15 cellular contexts compared by ENCODE assay signal in genomic region chr14:65433157-65433556, GRCh38. TPM values are rescaled to one million over a fixed set of nuclear protein-coding genes. Genes with fewer than 3 reads are reported as not detected.
DNase-seq lines count a peak whose midpoint lies in the region; ATAC-seq, FAIRE-seq and TF ChIP-seq lines count a peak whose summit lies in the region.
"Had no signal": no experiment of that assay in that cellular context is flagged by ENCODE, and none has a peak within 500 bp of the region (broad histone marks: within the 10 kb centered on the region; RNA-seq: fewer than 3 reads in every experiment).

No MANE protein-coding gene starts in this region.

- H3K36me3 Mint-ChIP-seq in HFFc6 (ENCODE audit: low read depth): no peaks in the 10 kb centered on the region
- H3K36me3 Mint-ChIP-seq in activated T-helper 2 cell treated with anti-CD3 and anti-CD28 coated beads, Interferon-gamma antibody, Interleukin-2, Interleukin-4, amounts not matched to agents 10 μg/mL and 5 μg/mL and 100 μg/mL, durations not matched to agents 14 hours and 24 hours and 36 hours (ENCODE audit: low read depth): peaks cover 58% of the 10 kb centered on the region

- peak overlapping the region; percentile 49 for H3K4me2 ChIP-seq in osteoblast (ENCODE audit: insufficient read depth, low read length)

- no peaks in the 10 kb centered on the region for H3K9me3 Mint-ChIP-seq in HFFc6
- H3K9me3 Mint-ChIP-seq in activated T-helper 2 cell treated with anti-CD3 and anti-CD28 coated beads, Interferon-gamma antibody, Interleukin-2, Interleukin-4, amounts not matched to agents 10 μg/mL and 5 μg/mL and 100 μg/mL, durations not matched to agents 14 hours and 24 hours and 36 hours: peaks cover 11% of the 10 kb centered on the region

- peaks cover 59% of the 10 kb centered on the region for H3K79me2 ChIP-seq in osteoblast (ENCODE audit: insufficient read depth, low read length)

- H3K4me1 ChIP-seq in osteoblast (ENCODE audit: insufficient read depth, low read length): peaks cover 24% of the 10 kb centered on the region
- H3K4me1 ChIP-seq: colonic mucosa had no signal

- no peak overlapping the region; the same call in 1 of the 2 replicates for H3K4me3 Mint-ChIP-seq in HFFc6
- H3K4me3 Mint-ChIP-seq in activated T-helper 2 cell treated with anti-CD3 and anti-CD28 coated beads, Interferon-gamma antibody, Interleukin-2, Interleukin-4, amounts not matched to agents 10 μg/mL and 5 μg/mL and 100 μg/mL, durations not matched to agents 14 hours and 24 hours and 36 hours (ENCODE audit: low read depth): no peak overlapping the region

- TF ChIP-seq CTCF in HFFc6 (IDR thresholded peaks at IDR 0.05): no peak
- TF ChIP-seq CTCF in osteoblast (IDR thresholded peaks at IDR 0.05; ENCODE audit: extremely low read depth, low read depth, low read length): no peak

- no peak overlapping the region for H2AFZ ChIP-seq in osteoblast (ENCODE audit: low read length)

- H3K36me3 ChIP-seq in osteoblast (ENCODE audit: insufficient read depth, low read length): no peaks in the 10 kb centered on the region
- H3K36me3 ChIP-seq: colonic mucosa had no signal

- peak overlapping the region; percentile 57 for H3K27ac Mint-ChIP-seq in HFFc6
- H3K27ac Mint-ChIP-seq in activated T-helper 2 cell treated with anti-CD3 and anti-CD28 coated beads, Interferon-gamma antibody, Interleukin-2, Interleukin-4, amounts not matched to agents 10 μg/mL and 5 μg/mL and 100 μg/mL, durations not matched to agents 14 hours and 24 hours and 36 hours: peak overlapping the region; percentile 16
- H3K27ac Mint-ChIP-seq: progenitor cell of endocrine pancreas had no signal

- ATAC-seq in activated CD4-positive, CD25-positive, alpha-beta regulatory T cell treated with anti-CD3 and anti-CD28 coated beads, Interleukin-2, amount 50 U/mL, for 24 hours: peak; percentile 80 to 89
- no peak for ATAC-seq in sciatic nerve

- no peaks in the 10 kb centered on the region for H3K27me3 ChIP-seq in osteoblast (ENCODE audit: insufficient read depth, low read length)
- H3K27me3 ChIP-seq: colonic mucosa had no signal

- no peak for DNase-seq in activated CD4-positive, CD25-positive, alpha-beta regulatory T cell (lab: John Stamatoyannopoulos, UW)
- DNase-seq in HFFc6: no peak
- DNase-seq in activated T-helper 2 cell treated with anti-CD3 and anti-CD28 coated beads, Interferon-gamma antibody, Interleukin-2, Interleukin-4, amounts not matched to agents 10 μg/mL and 5 μg/mL and 100 μg/mL, durations not matched to agents 14 hours and 24 hours and 36 hours (ENCODE audit: low spot score): no peak
- DNase-seq in osteoblast (ENCODE audit: insufficient read length, low spot score, missing footprints): peak; percentile 18
- DNase-seq in urothelium cell line (ENCODE audit: low spot score): no peak
- no peak for DNase-seq in sciatic nerve (ENCODE audit: low spot score)
- no peak for DNase-seq in kidney glomerular epithelial cell (lab: John Stamatoyannopoulos, UW)
- DNase-seq: activated CD4-positive, alpha-beta T cell treated with anti-CD3 and anti-CD28 coated beads for 1 hour; anterior cingulate cortex; CD4-positive, alpha-beta memory T cell; colonic mucosa; NCI-H748 treated with DMSO at 0.1 percent for 48 hours; stimulated activated CD4-positive, alpha-beta T cell treated with anti-CD3 and anti-CD28 coated beads, Interleukin-15, amount 100 ng/mL, for 24 hours had no signal

- H3K4me3 ChIP-seq in osteoblast (ENCODE audit: insufficient read depth, low read length): peak overlapping the region; percentile 24
- H3K4me3 ChIP-seq: colonic mucosa had no signal

- H3K27me3 Mint-ChIP-seq in HFFc6 (ENCODE audit: insufficient read depth): no peaks in the 10 kb centered on the region
- no peaks in the 10 kb centered on the region for H3K27me3 Mint-ChIP-seq in activated T-helper 2 cell treated with anti-CD3 and anti-CD28 coated beads, Interferon-gamma antibody, Interleukin-2, Interleukin-4, amounts not matched to agents 10 μg/mL and 5 μg/mL and 100 μg/mL, durations not matched to agents 14 hours and 24 hours and 36 hours (ENCODE audit: low read depth)
- H3K27me3 Mint-ChIP-seq: CD4-positive, alpha-beta memory T cell had no signal

- no peaks in the 10 kb centered on the region for H3K9me3 ChIP-seq in osteoblast (ENCODE audit: low read depth, low read length)
- H3K9me3 ChIP-seq: colonic mucosa had no signal

- no peak for FAIRE-seq in urothelium cell line (lab: Jason Lieb, UNC)

- H3K4me1 Mint-ChIP-seq in HFFc6 (ENCODE audit: low read depth): peaks cover 58% of the 10 kb centered on the region
- peaks cover 54% of the 10 kb centered on the region for H3K4me1 Mint-ChIP-seq in activated T-helper 2 cell treated with anti-CD3 and anti-CD28 coated beads, Interferon-gamma antibody, Interleukin-2, Interleukin-4, amounts not matched to agents 10 μg/mL and 5 μg/mL and 100 μg/mL, durations not matched to agents 14 hours and 24 hours and 36 hours (ENCODE audit: low read depth)

- H4K20me1 ChIP-seq in osteoblast (ENCODE audit: insufficient read depth, low read length): no peaks in the 10 kb centered on the region

- intact Hi-C loops in activated T-helper 2 cell treated with anti-CD3 and anti-CD28 coated beads, Interferon-gamma antibody, Interleukin-2, Interleukin-4, amounts not matched to agents 10 μg/mL and 5 μg/mL and 100 μg/mL, durations not matched to agents 14 hours and 24 hours and 36 hours (cut with micrococcal nuclease): loop anchor here (10.0 kb wide), 1 partner anchor 272 kb away; no protein-coding TSS in a partner anchor
- intact Hi-C loops in sciatic nerve (cut with DNase I): no loop called here

- no peak overlapping the region for H3K27ac ChIP-seq in osteoblast (ENCODE audit: low read depth, low read length)
- H3K27ac ChIP-seq: colonic mucosa had no signal

RNA-seq across cellular contexts. Expression of gene FUT8, which starts 20.6 kb away (rescaled TPM):
- total RNA-seq in HFFc6 (2021; fragmentation: NEBNext Ultra II Directional; extraction: Animal tissue kit (Norgen Biotek cat#: 25700)): 10 to 100 TPM; 59.5 to 70.4 (median 63.8) TPM
- 110 and 124 TPM in 2 replicates for total RNA-seq in activated T-helper 2 cell treated with anti-CD3 and anti-CD28 coated beads, Interferon-gamma antibody, Interleukin-2, Interleukin-4, amounts not matched to agents 10 μg/mL and 5 μg/mL and 100 μg/mL, durations not matched to agents 14 hours and 24 hours and 36 hours
- total RNA-seq in osteoblast (124 and 133 TPM in 2 replicates), sciatic nerve (149 TPM)
